22 cellular contexts compared by ENCODE assay signal in genomic region chr5:157187046-157187754, GRCh38. TPM values are rescaled to one million over a fixed set of nuclear protein-coding genes. Genes with fewer than 3 reads are reported as not detected.
DNase-seq lines count a peak whose midpoint lies in the region; ATAC-seq and TF ChIP-seq lines count a peak whose summit lies in the region.
"Had no signal": no experiment of that assay in that cellular context is flagged by ENCODE, and none has a peak within 500 bp of the region (broad histone marks: within the 10 kb centered on the region; RNA-seq: fewer than 3 reads in every experiment).

No MANE protein-coding gene starts in this region.

- peak overlapping the region; percentile 93 for H3K27ac Mint-ChIP-seq in activated T-cell treated with anti-CD3 and anti-CD28 coated beads, Interleukin-2, amount 50 U/mL, for 24 hours
- H3K27ac Mint-ChIP-seq in activated naive CD8-positive, alpha-beta T cell treated with anti-CD3 and anti-CD28 coated beads for 36 hours, result peak overlapping the region; percentile 93
- H3K27ac Mint-ChIP-seq in natural killer cell treated with Interleukin-12 subunit alpha and Interleukin-12 subunit beta and Interleukin-15 and Interleukin-18, amount 100 ng/mL, for 72 hours, result peak overlapping the region; percentile 97 to 98
- H3K27ac Mint-ChIP-seq: endodermal cell had no signal

- H4K20me1 ChIP-seq in Loucy (ENCODE audit: insufficient read depth, low read length, poor library complexity, severe bottlenecking), result peaks cover 69% of the 10 kb centered on the region

- H3K4me1 ChIP-seq in Loucy (ENCODE audit: insufficient read depth, low read length, poor library complexity, severe bottlenecking), result peaks cover 54% of the 10 kb centered on the region
- H3K4me1 ChIP-seq: ascending aorta, suprapubic skin had no signal

- peak overlapping the region; percentile 87 for H3K4me3 Mint-ChIP-seq in activated T-cell treated with anti-CD3 and anti-CD28 coated beads, Interleukin-2, amount 50 U/mL, for 24 hours
- peak overlapping the region; percentile 87 for H3K4me3 Mint-ChIP-seq in activated naive CD8-positive, alpha-beta T cell treated with anti-CD3 and anti-CD28 coated beads for 36 hours
- peak overlapping the region; percentile 79 for H3K4me3 Mint-ChIP-seq in natural killer cell treated with Interleukin-12 subunit alpha and Interleukin-12 subunit beta and Interleukin-15 and Interleukin-18, amount 100 ng/mL, for 72 hours
- H3K4me3 Mint-ChIP-seq: endodermal cell had no signal

- peaks cover 95% of the 10 kb centered on the region for H3K36me3 Mint-ChIP-seq in activated T-cell treated with anti-CD3 and anti-CD28 coated beads, Interleukin-2, amount 50 U/mL, for 24 hours (ENCODE audit: low read depth)
- peaks cover 88% of the 10 kb centered on the region for H3K36me3 Mint-ChIP-seq in activated naive CD8-positive, alpha-beta T cell treated with anti-CD3 and anti-CD28 coated beads for 36 hours
- peaks cover 54% of the 10 kb centered on the region for H3K36me3 Mint-ChIP-seq in natural killer cell treated with Interleukin-12 subunit alpha and Interleukin-12 subunit beta and Interleukin-15 and Interleukin-18, amount 100 ng/mL, for 72 hours

- H3K9me3 Mint-ChIP-seq in activated T-cell treated with anti-CD3 and anti-CD28 coated beads, Interleukin-2, amount 50 U/mL, for 24 hours, result no peaks in the 10 kb centered on the region
- H3K9me3 Mint-ChIP-seq in activated naive CD8-positive, alpha-beta T cell treated with anti-CD3 and anti-CD28 coated beads for 36 hours, result no peaks in the 10 kb centered on the region
- peaks cover 3% of the 10 kb centered on the region for H3K9me3 Mint-ChIP-seq in natural killer cell treated with Interleukin-12 subunit alpha and Interleukin-12 subunit beta and Interleukin-15 and Interleukin-18, amount 100 ng/mL, for 72 hours

- no peaks in the 10 kb centered on the region for H3K9me3 ChIP-seq in Loucy (ENCODE audit: insufficient read depth, low read depth, low read length)
- H3K9me3 ChIP-seq: ascending aorta, mucosa of descending colon, suprapubic skin had no signal

- no peaks in the 10 kb centered on the region for H3F3A ChIP-seq in Loucy (ENCODE audit: low read depth)

- H3K27me3 ChIP-seq in Loucy (ENCODE audit: insufficient read depth, low read length, poor library complexity, severe bottlenecking), result no peaks in the 10 kb centered on the region
- H3K27me3 ChIP-seq: ascending aorta, suprapubic skin had no signal

- peaks cover 99% of the 10 kb centered on the region for H3K79me2 ChIP-seq in Loucy (ENCODE audit: insufficient read depth, low read length)

- H2AFZ ChIP-seq in Loucy (ENCODE audit: low read length), result no peak overlapping the region

- H3K4me2 ChIP-seq in Loucy (ENCODE audit: low read depth, low read length, poor library complexity, severe bottlenecking), result peak overlapping the region; percentile 96

- peak overlapping the region; percentile 78 for H3K4me3 ChIP-seq in Loucy (ENCODE audit: low read length, poor library complexity, severe bottlenecking)
- H3K4me3 ChIP-seq: ascending aorta, mucosa of descending colon, suprapubic skin had no signal

- peaks cover 67% of the 10 kb centered on the region for H3K4me1 Mint-ChIP-seq in activated T-cell treated with anti-CD3 and anti-CD28 coated beads, Interleukin-2, amount 50 U/mL, for 24 hours (ENCODE audit: low read depth)
- H3K4me1 Mint-ChIP-seq in activated naive CD8-positive, alpha-beta T cell treated with anti-CD3 and anti-CD28 coated beads for 36 hours, result peaks cover 56% of the 10 kb centered on the region
- peaks cover 57 to 79% of the 10 kb centered on the region in 2 donors for H3K4me1 Mint-ChIP-seq in natural killer cell treated with Interleukin-12 subunit alpha and Interleukin-12 subunit beta and Interleukin-15 and Interleukin-18, amount 100 ng/mL, for 72 hours (ENCODE audit: low read depth in 2 of 2)
- H3K4me1 Mint-ChIP-seq: endodermal cell had no signal

- H3K36me3 ChIP-seq in Loucy (ENCODE audit: insufficient read depth, low read length), result peaks cover 5% of the 10 kb centered on the region; the same call in 1 of the 2 replicates
- H3K36me3 ChIP-seq: ascending aorta, suprapubic skin had no signal

- H3K9me2 ChIP-seq in Loucy (replicated peaks; ENCODE audit: low read depth, low read length), result no peaks in the 10 kb centered on the region

- no peak for TF ChIP-seq CTCF in Loucy (conservative IDR thresholded peaks at IDR 0.05; ENCODE audit: low read length)

- DNase-seq in activated T-cell treated with anti-CD3 and anti-CD28 coated beads, Interleukin-2, amount 50 U/mL, for 24 hours, result no peak
- no peak for DNase-seq in activated T-cell treated with anti-CD3 and anti-CD28 coated beads, Interleukin-2, amount 50 U/mL, for 48 hours
- no peak for DNase-seq in activated naive CD8-positive, alpha-beta T cell treated with anti-CD3 and anti-CD28 coated beads for 36 hours
- no peak for DNase-seq in natural killer cell treated with Interleukin-12 subunit alpha and Interleukin-12 subunit beta and Interleukin-15 and Interleukin-18, amount 100 ng/mL, for 72 hours (ENCODE audit: low spot score)
- DNase-seq in hypothalamus (lab: John Stamatoyannopoulos, UW), result no peak
- DNase-seq in KG1 (lab: John Stamatoyannopoulos, UW), result no peak
- DNase-seq in dermis blood vessel endothelial cell, result no peak
- DNase-seq: activated CD4-positive, alpha-beta T cell treated with anti-CD3 and anti-CD28 coated beads for 1 hour; endodermal cell; mucosa of descending colon; NCI-H526; nucleus accumbens; OCI-M1; retina; SHP77 had no signal

- peak; percentile 20 to 31 for ATAC-seq in natural killer cell treated with Interleukin-12 subunit alpha and Interleukin-12 subunit beta and Interleukin-15 and Interleukin-18, amount 100 ng/mL, for 72 hours
- ATAC-seq: mucosa of descending colon had no signal

- H3K9ac ChIP-seq in Loucy (ENCODE audit: low read depth, low read length, poor library complexity, severe bottlenecking), result peak overlapping the region; percentile 27

- H3K27me3 Mint-ChIP-seq in activated T-cell treated with anti-CD3 and anti-CD28 coated beads, Interleukin-2, amount 50 U/mL, for 24 hours, result no peaks in the 10 kb centered on the region
- no peaks in the 10 kb centered on the region for H3K27me3 Mint-ChIP-seq in activated naive CD8-positive, alpha-beta T cell treated with anti-CD3 and anti-CD28 coated beads for 36 hours
- no peaks in the 10 kb centered on the region for H3K27me3 Mint-ChIP-seq in natural killer cell treated with Interleukin-12 subunit alpha and Interleukin-12 subunit beta and Interleukin-15 and Interleukin-18, amount 100 ng/mL, for 72 hours

RNA-seq across cellular contexts. Expression of gene ITK, which starts 6.6 kb away (rescaled TPM):
- total RNA-seq in activated naive CD8-positive, alpha-beta T cell treated with anti-CD3 and anti-CD28 coated beads for 36 hours, result 100 to 1,000 TPM; 200 to 204 TPM
- 100 to 1,000 TPM; 153 to 225 TPM for total RNA-seq in natural killer cell treated with Interleukin-12 subunit alpha and Interleukin-12 subunit beta and Interleukin-15 and Interleukin-18, amount 100 ng/mL, for 72 hours
- total RNA-seq in dermis blood vessel endothelial cell, result not detected in 2 replicates
- total RNA-seq: chondrocyte, HT1080 had no signal

RNA-seq across cellular contexts. Expression of gene GARIN3, which starts 21.1 kb away (rescaled TPM):
- under 1 TPM; 0.46 to 0.47 TPM for total RNA-seq in activated naive CD8-positive, alpha-beta T cell treated with anti-CD3 and anti-CD28 coated beads for 36 hours
- total RNA-seq in natural killer cell treated with Interleukin-12 subunit alpha and Interleukin-12 subunit beta and Interleukin-15 and Interleukin-18, amount 100 ng/mL, for 72 hours, result not detected
- total RNA-seq in dermis blood vessel endothelial cell, result not detected in 2 replicates
- total RNA-seq: ascending aorta, chondrocyte, endodermal cell, fibroblast of lung, HT1080, liver, mucosa of descending colon, suprapubic skin had no signal

RNA-seq across cellular contexts. Expression of gene MED7, which starts 44.5 kb away (rescaled TPM):
- 10 to 100 TPM; 14.2 to 15.4 TPM for total RNA-seq in activated naive CD8-positive, alpha-beta T cell treated with anti-CD3 and anti-CD28 coated beads for 36 hours
- total RNA-seq in natural killer cell treated with Interleukin-12 subunit alpha and Interleukin-12 subunit beta and Interleukin-15 and Interleukin-18, amount 100 ng/mL, for 72 hours, result 10 to 100 TPM; 14.8 to 16.6 TPM
- 7.7 and 7.8 TPM in 2 replicates for total RNA-seq in dermis blood vessel endothelial cell

Comparison
In these comparisons a context has a peak if more than half of its experiments do, and no peak if none do; other contexts are left out.
1. RNA of gene ITK, which starts 6.6 kb away (total RNA-seq): 153 to 225 TPM in natural killer cell treated with Interleukin-12 subunit alpha and Interleukin-12 subunit beta and Interleukin-15 and Interleukin-18, amount 100 ng/mL, for 72 hours and 200 to 204 TPM in activated naive CD8-positive, alpha-beta T cell treated with anti-CD3 and anti-CD28 coated beads for 36 hours; not detected in dermis blood vessel endothelial cell; every median in the first group is over 100 times any median in the second.
2. Peak in every context shown above with its lines, with median percentiles within 50 percentile points of each other: H3K27ac Mint-ChIP-seq and H3K4me3 Mint-ChIP-seq.